Comparison of ENCODE assay signal across 13 cellular contexts in genomic region chr17:142876-143784, GRCh38. TPM values are rescaled to one million over a fixed set of nuclear protein-coding genes. Genes with fewer than 3 reads are reported as not detected.
DNase-seq lines count a peak whose midpoint lies in the region; ATAC-seq, FAIRE-seq and TF ChIP-seq lines count a peak whose summit lies in the region.
"Had no signal": no experiment of that assay in that cellular context is flagged by ENCODE, and none has a peak within 500 bp of the region (broad histone marks: within the 10 kb centered on the region; RNA-seq: fewer than 3 reads in every experiment).

No MANE protein-coding gene starts in this region.

- H3K27me3 ChIP-seq in body of pancreas (no peaks in the 10 kb centered on the region), lower lobe of right lung (ENCODE audit: low read depth) (no peaks in the 10 kb centered on the region), vagina (no peaks in the 10 kb centered on the region)
- H3K27me3 ChIP-seq: brain microvascular endothelial cell had no signal

- H3K27ac ChIP-seq in body of pancreas (no peak overlapping the region), lower lobe of right lung (no peak overlapping the region), vagina (no peak overlapping the region)
- H3K27ac ChIP-seq: brain microvascular endothelial cell, parathyroid adenoma had no signal

- no peak for ATAC-seq in body of pancreas
- no peak for ATAC-seq in lower lobe of right lung
- no peak for ATAC-seq in HG03565 (IDR thresholded peaks at IDR 0.05; ENCODE audit: unreplicated experiment)

- peak in 1 of 3 donors; percentile 8 for TF ChIP-seq POLR2A in body of pancreas (IDR thresholded peaks at IDR 0.05)
- TF ChIP-seq POLR2A in vagina (IDR thresholded peaks at IDR 0.05) = no peak

- H3K4me3 ChIP-seq in body of pancreas (no peak overlapping the region), lower lobe of right lung (no peak overlapping the region), vagina (no peak overlapping the region)

- H3K9me3 Mint-ChIP-seq in activated naive CD4-positive, alpha-beta T cell treated with anti-CD3 and anti-CD28 coated beads for 36 hours = no peaks in the 10 kb centered on the region
- no peaks in the 10 kb centered on the region for H3K9me3 Mint-ChIP-seq in type B pancreatic cell
- H3K9me3 Mint-ChIP-seq: activated T-helper 17 cell treated with anti-CD3 and anti-CD28 coated beads, Interleukin-2, amount 50 U/mL, for 72 hours; mesothelial cell of epicardium; T-cell had no signal

- 58 to 62% methylated on average over 22 to 23 of the region's 23 CpGs for WGBS in body of pancreas, 2 donors

- no peaks in the 10 kb centered on the region for H3K36me3 Mint-ChIP-seq in activated naive CD4-positive, alpha-beta T cell treated with anti-CD3 and anti-CD28 coated beads for 36 hours (ENCODE audit: low read depth)
- H3K36me3 Mint-ChIP-seq in type B pancreatic cell = no peaks in the 10 kb centered on the region
- H3K36me3 Mint-ChIP-seq: mesothelial cell of epicardium, T-cell had no signal

- H3K36me3 ChIP-seq in body of pancreas (replicated peaks in 1 of 2; ENCODE audit: insufficient read depth in 1 of 2, low read depth in 2 of 2) (no peaks in the 10 kb centered on the region), lower lobe of right lung (no peaks in the 10 kb centered on the region), vagina (no peaks in the 10 kb centered on the region)
- H3K36me3 ChIP-seq: brain microvascular endothelial cell had no signal

- CTCF ChIA-PET in activated naive CD4-positive, alpha-beta T cell treated with anti-CD3 and anti-CD28 coated beads for 36 hours (lab: Charles Lee) = no interaction called here

- TF ChIP-seq CTCF in body of pancreas (IDR thresholded peaks at IDR 0.05) = no peak
- TF ChIP-seq CTCF in lower lobe of right lung (IDR thresholded peaks at IDR 0.05) = no peak
- no peak for TF ChIP-seq CTCF in type B pancreatic cell (conservative IDR thresholded peaks at IDR 0.05)
- TF ChIP-seq CTCF in vagina (IDR thresholded peaks at IDR 0.05) = no peak

- no peaks in the 10 kb centered on the region for H3K4me1 Mint-ChIP-seq in activated naive CD4-positive, alpha-beta T cell treated with anti-CD3 and anti-CD28 coated beads for 36 hours (ENCODE audit: low read depth)
- H3K4me1 Mint-ChIP-seq in type B pancreatic cell (ENCODE audit: unreplicated experiment) = no peaks in the 10 kb centered on the region
- H3K4me1 Mint-ChIP-seq: activated T-helper 17 cell treated with anti-CD3 and anti-CD28 coated beads, Interleukin-2, amount 50 U/mL, for 72 hours; mesothelial cell of epicardium had no signal

- H3K4me1 ChIP-seq in body of pancreas (peaks cover 9% of the 10 kb centered on the region), lower lobe of right lung (no peaks in the 10 kb centered on the region), vagina (no peaks in the 10 kb centered on the region)
- H3K4me1 ChIP-seq: parathyroid adenoma had no signal

- H3K9me3 ChIP-seq in body of pancreas (no peaks in the 10 kb centered on the region), lower lobe of right lung (no peaks in the 10 kb centered on the region), vagina (no peaks in the 10 kb centered on the region)

- no peak overlapping the region for H3K27ac Mint-ChIP-seq in activated naive CD4-positive, alpha-beta T cell treated with anti-CD3 and anti-CD28 coated beads for 36 hours
- H3K27ac Mint-ChIP-seq in type B pancreatic cell = no peak overlapping the region
- H3K27ac Mint-ChIP-seq: activated T-helper 17 cell treated with anti-CD3 and anti-CD28 coated beads, Interleukin-2, amount 50 U/mL, for 72 hours; mesothelial cell of epicardium; T-cell had no signal

- H3K4me3 Mint-ChIP-seq in activated naive CD4-positive, alpha-beta T cell treated with anti-CD3 and anti-CD28 coated beads for 36 hours = no peak overlapping the region
- H3K4me3 Mint-ChIP-seq in type B pancreatic cell = no peak overlapping the region
- H3K4me3 Mint-ChIP-seq: activated T-helper 17 cell treated with anti-CD3 and anti-CD28 coated beads, Interleukin-2, amount 50 U/mL, for 72 hours; mesothelial cell of epicardium; T-cell had no signal

- H3K27me3 Mint-ChIP-seq in activated naive CD4-positive, alpha-beta T cell treated with anti-CD3 and anti-CD28 coated beads for 36 hours (ENCODE audit: low read depth) = peaks cover 4% of the 10 kb centered on the region
- peaks cover 10% of the 10 kb centered on the region for H3K27me3 Mint-ChIP-seq in type B pancreatic cell

- intact Hi-C loops in activated naive CD4-positive, alpha-beta T cell treated with anti-CD3 and anti-CD28 coated beads for 36 hours (cut with micrococcal nuclease) = loop anchor here (2.0 kb wide), 1 partner anchor 838 kb away; no protein-coding TSS in a partner anchor
- intact Hi-C loops in body of pancreas (cut with DNase I) (no loop called here), lower lobe of right lung (cut with DNase I) (no loop called here), vagina (cut with DNase I) (no loop called here)

- peak; percentile 4 for DNase-seq in activated naive CD4-positive, alpha-beta T cell treated with anti-CD3 and anti-CD28 coated beads, Interleukin-2, amount 50 U/mL, for 16 hours
- DNase-seq in activated naive CD4-positive, alpha-beta T cell treated with anti-CD3 and anti-CD28 coated beads for 36 hours = no peak
- DNase-seq in body of pancreas = peak in 3 of 4 donors; percentile 1 to 17 (median 12)
- peak; percentile 24 for DNase-seq in lower lobe of right lung
- peak; percentile 31 for DNase-seq in type B pancreatic cell (ENCODE audit: extremely low spot score, unreplicated experiment)
- no peak for DNase-seq in HTR-8/SVneo (ENCODE audit: insufficient read length, low spot score)
- no peak for DNase-seq in vagina (ENCODE audit: extremely low spot score in 2 of 2)

- FAIRE-seq in HTR-8/SVneo (lab: Jason Lieb, UNC) = no peak

RNA-seq across cellular contexts. Expression of gene SCGB1C2, which starts 5.8 kb away (rescaled TPM):
- not detected for total RNA-seq in activated naive CD4-positive, alpha-beta T cell treated with anti-CD3 and anti-CD28 coated beads for 36 hours
- not detected for total RNA-seq in body of pancreas
- total RNA-seq in lower lobe of right lung = not detected
- not detected in 2 replicates for total RNA-seq in type B pancreatic cell (ENCODE audit: low replicate concordance)
- not detected for total RNA-seq in vagina
- total RNA-seq: activated T-helper 17 cell treated with anti-CD3 and anti-CD28 coated beads, Interleukin-2, amount 50 U/mL, for 72 hours; mesothelial cell of epicardium; T-cell had no signal

RNA-seq across cellular contexts. Expression of gene DOC2B, which starts 38.3 kb away (rescaled TPM):
- under 1 TPM in 1 of 2 experiments, not detected in 1; 0.14 TPM for total RNA-seq in activated naive CD4-positive, alpha-beta T cell treated with anti-CD3 and anti-CD28 coated beads for 36 hours
- 10 to 100 TPM; 20.0 to 22.4 TPM for total RNA-seq in body of pancreas
- 6.2 TPM for total RNA-seq in lower lobe of right lung
- total RNA-seq in type B pancreatic cell (ENCODE audit: low replicate concordance) = 3.1 and 6.3 TPM in 2 replicates
- total RNA-seq in vagina = 10.1 TPM

Comparison
In these comparisons a context has a peak if more than half of its experiments do, and no peak if none do; other contexts are left out.
1. DNase-seq: peak in activated naive CD4-positive, alpha-beta T cell treated with anti-CD3 and anti-CD28 coated beads, Interleukin-2, amount 50 U/mL, for 16 hours (single experiment), body of pancreas (3 of 4), lower lobe of right lung (single experiment) and type B pancreatic cell (single experiment); none in activated naive CD4-positive, alpha-beta T cell treated with anti-CD3 and anti-CD28 coated beads for 36 hours (single experiment), HTR-8/SVneo (single experiment) and vagina (0 of 2).